In the genomic region with DNA sequence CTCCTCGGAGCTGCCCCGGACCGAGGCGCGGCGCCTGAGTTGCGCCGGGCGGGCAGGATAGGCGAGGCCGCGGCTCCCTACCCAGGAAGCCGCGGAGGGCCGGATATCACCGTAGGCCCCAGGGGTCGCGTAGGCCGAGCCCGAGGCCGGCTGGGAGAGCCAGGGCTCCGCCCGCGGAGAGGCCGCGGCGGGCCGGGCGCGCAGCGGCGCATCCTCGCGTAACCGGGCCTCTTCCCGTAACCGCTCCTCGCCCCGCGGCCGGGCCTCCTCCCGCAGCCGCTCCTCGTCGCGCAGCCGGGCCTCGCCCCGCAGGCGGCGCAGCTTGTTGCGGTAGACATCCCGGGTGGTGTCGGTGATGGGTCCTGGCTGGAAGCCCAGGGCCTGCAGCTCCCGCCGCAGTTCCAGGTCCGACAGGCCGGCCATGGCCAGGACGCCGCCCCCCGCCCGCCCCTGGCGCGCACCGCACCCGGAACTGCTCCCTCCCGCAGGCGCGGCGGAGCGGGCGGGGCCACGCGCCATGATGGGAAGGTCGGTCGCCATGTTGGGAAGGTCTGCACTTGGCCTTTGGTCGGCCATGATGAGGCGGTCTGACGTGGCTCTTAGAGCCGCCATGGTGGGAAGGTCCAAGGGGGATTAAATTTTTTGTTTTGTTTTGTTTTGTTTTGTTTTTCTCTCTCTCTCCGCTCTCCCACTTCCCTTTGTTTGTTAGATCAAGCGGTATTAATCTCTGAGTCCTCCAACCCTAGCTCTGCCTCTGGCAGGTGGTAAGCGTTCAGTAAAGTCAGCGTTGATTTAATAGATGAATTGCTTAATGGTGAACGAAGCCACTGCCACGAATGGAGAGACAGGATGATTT, we compare ENCODE assay signal across 1 cellular context.
TF ChIP-seq lines count a peak whose summit lies in the region.

A gene (minus strand): TSS at position 437 of the 856 bp plus-strand sequence. CDS start 14 bp downstream, at position 423.

TF ChIP-seq in HepG2, 621 proteins besides CTCF, POLR2A, EP300 and RAD21 (continued from another document and continues in another):
- no peak for TF ChIP-seq ZNF354B (CRISPR knock-in tag; IDR thresholded peaks at IDR 0.05)
- TF ChIP-seq, protein P1, sequence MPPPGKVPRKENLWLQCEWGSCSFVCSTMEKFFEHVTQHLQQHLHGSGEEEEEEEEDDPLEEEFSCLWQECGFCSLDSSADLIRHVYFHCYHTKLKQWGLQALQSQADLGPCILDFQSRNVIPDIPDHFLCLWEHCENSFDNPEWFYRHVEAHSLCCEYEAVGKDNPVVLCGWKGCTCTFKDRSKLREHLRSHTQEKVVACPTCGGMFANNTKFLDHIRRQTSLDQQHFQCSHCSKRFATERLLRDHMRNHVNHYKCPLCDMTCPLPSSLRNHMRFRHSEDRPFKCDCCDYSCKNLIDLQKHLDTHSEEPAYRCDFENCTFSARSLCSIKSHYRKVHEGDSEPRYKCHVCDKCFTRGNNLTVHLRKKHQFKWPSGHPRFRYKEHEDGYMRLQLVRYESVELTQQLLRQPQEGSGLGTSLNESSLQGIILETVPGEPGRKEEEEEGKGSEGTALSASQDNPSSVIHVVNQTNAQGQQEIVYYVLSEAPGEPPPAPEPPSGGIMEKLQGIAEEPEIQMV (CRISPR knock-in tag; IDR thresholded peaks at IDR 0.05; ENCODE audit: low read depth) = peak; percentile 58; the same call in 1 of the 2 replicates
- TF ChIP-seq ZNF879 (CRISPR knock-in tag; IDR thresholded peaks at IDR 0.05) = 0 out of 2 replicates have a peak, but pooled peaks have one; percentile 72
- TF ChIP-seq, protein P2, sequence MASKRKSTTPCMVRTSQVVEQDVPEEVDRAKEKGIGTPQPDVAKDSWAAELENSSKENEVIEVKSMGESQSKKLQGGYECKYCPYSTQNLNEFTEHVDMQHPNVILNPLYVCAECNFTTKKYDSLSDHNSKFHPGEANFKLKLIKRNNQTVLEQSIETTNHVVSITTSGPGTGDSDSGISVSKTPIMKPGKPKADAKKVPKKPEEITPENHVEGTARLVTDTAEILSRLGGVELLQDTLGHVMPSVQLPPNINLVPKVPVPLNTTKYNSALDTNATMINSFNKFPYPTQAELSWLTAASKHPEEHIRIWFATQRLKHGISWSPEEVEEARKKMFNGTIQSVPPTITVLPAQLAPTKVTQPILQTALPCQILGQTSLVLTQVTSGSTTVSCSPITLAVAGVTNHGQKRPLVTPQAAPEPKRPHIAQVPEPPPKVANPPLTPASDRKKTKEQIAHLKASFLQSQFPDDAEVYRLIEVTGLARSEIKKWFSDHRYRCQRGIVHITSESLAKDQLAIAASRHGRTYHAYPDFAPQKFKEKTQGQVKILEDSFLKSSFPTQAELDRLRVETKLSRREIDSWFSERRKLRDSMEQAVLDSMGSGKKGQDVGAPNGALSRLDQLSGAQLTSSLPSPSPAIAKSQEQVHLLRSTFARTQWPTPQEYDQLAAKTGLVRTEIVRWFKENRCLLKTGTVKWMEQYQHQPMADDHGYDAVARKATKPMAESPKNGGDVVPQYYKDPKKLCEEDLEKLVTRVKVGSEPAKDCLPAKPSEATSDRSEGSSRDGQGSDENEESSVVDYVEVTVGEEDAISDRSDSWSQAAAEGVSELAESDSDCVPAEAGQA (IDR thresholded peaks at IDR 0.05; ENCODE audit: low read depth) = peak; percentile 100
- TF ChIP-seq, protein P2 (CRISPR knock-in tag; IDR thresholded peaks at IDR 0.05; ENCODE audit: borderline replicate concordance) = peak; percentile 76; the same call in 1 of the 2 replicates
- no peak for TF ChIP-seq ZNF703 (CRISPR knock-in tag; IDR thresholded peaks at IDR 0.05; ENCODE audit: borderline replicate concordance)
- TF ChIP-seq ZNF607 (CRISPR knock-in tag; IDR thresholded peaks at IDR 0.05; ENCODE audit: borderline replicate concordance) = peak; percentile 88
- TF ChIP-seq NFYC (CRISPR knock-in tag; IDR thresholded peaks at IDR 0.05) = peak; percentile 43
- peak; percentile 61 for TF ChIP-seq TBL1XR1 (IDR thresholded peaks at IDR 0.05; ENCODE audit: borderline replicate concordance, low read length, partially characterized antibody)
- peak; percentile 85 for TF ChIP-seq ZNF124 (CRISPR knock-in tag; IDR thresholded peaks at IDR 0.05)
- peak; percentile 60; the same call in 1 of the 2 replicates for TF ChIP-seq FOXM1 (CRISPR knock-in tag; IDR thresholded peaks at IDR 0.05)
- TF ChIP-seq ZNF383 (CRISPR knock-in tag; IDR thresholded peaks at IDR 0.05; ENCODE audit: borderline replicate concordance) = peak; percentile 67; the same call in 1 of the 2 replicates
- TF ChIP-seq RFX3 (CRISPR knock-in tag; IDR thresholded peaks at IDR 0.05) = no peak
- TF ChIP-seq, protein P3, sequence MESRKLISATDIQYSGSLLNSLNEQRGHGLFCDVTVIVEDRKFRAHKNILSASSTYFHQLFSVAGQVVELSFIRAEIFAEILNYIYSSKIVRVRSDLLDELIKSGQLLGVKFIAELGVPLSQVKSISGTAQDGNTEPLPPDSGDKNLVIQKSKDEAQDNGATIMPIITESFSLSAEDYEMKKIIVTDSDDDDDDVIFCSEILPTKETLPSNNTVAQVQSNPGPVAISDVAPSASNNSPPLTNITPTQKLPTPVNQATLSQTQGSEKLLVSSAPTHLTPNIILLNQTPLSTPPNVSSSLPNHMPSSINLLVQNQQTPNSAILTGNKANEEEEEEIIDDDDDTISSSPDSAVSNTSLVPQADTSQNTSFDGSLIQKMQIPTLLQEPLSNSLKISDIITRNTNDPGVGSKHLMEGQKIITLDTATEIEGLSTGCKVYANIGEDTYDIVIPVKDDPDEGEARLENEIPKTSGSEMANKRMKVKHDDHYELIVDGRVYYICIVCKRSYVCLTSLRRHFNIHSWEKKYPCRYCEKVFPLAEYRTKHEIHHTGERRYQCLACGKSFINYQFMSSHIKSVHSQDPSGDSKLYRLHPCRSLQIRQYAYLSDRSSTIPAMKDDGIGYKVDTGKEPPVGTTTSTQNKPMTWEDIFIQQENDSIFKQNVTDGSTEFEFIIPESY (CRISPR knock-in tag; IDR thresholded peaks at IDR 0.05) = peak; percentile 57
- TF ChIP-seq, protein P4, sequence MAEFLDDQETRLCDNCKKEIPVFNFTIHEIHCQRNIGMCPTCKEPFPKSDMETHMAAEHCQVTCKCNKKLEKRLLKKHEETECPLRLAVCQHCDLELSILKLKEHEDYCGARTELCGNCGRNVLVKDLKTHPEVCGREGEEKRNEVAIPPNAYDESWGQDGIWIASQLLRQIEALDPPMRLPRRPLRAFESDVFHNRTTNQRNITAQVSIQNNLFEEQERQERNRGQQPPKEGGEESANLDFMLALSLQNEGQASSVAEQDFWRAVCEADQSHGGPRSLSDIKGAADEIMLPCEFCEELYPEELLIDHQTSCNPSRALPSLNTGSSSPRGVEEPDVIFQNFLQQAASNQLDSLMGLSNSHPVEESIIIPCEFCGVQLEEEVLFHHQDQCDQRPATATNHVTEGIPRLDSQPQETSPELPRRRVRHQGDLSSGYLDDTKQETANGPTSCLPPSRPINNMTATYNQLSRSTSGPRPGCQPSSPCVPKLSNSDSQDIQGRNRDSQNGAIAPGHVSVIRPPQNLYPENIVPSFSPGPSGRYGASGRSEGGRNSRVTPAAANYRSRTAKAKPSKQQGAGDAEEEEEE (CRISPR knock-in tag; IDR thresholded peaks at IDR 0.05; ENCODE audit: borderline replicate concordance) = no peak
- TF ChIP-seq RBM39 (IDR thresholded peaks at IDR 0.05; ENCODE audit: low read depth, low read length, poor library complexity, severe bottlenecking) = no peak
- TF ChIP-seq PHB2 (IDR thresholded peaks at IDR 0.05; ENCODE audit: partially characterized antibody) = no peak
- no peak; the same call in 1 of the 2 replicates for TF ChIP-seq ZNF234 (CRISPR knock-in tag; conservative IDR thresholded peaks at IDR 0.05)
- TF ChIP-seq ZNF543 (CRISPR knock-in tag; IDR thresholded peaks at IDR 0.05) = 0 out of 2 replicates have a peak, but pooled peaks have one; percentile 62
- TF ChIP-seq, protein P5, sequence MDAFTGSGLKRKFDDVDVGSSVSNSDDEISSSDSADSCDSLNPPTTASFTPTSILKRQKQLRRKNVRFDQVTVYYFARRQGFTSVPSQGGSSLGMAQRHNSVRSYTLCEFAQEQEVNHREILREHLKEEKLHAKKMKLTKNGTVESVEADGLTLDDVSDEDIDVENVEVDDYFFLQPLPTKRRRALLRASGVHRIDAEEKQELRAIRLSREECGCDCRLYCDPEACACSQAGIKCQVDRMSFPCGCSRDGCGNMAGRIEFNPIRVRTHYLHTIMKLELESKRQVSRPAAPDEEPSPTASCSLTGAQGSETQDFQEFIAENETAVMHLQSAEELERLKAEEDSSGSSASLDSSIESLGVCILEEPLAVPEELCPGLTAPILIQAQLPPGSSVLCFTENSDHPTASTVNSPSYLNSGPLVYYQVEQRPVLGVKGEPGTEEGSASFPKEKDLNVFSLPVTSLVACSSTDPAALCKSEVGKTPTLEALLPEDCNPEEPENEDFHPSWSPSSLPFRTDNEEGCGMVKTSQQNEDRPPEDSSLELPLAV (CRISPR knock-in tag; conservative IDR thresholded peaks at IDR 0.05; ENCODE audit: low read depth) = no peak
- TF ChIP-seq ZNF33A (CRISPR knock-in tag; IDR thresholded peaks at IDR 0.05; ENCODE audit: borderline replicate concordance) = no peak
- TF ChIP-seq, protein P6, sequence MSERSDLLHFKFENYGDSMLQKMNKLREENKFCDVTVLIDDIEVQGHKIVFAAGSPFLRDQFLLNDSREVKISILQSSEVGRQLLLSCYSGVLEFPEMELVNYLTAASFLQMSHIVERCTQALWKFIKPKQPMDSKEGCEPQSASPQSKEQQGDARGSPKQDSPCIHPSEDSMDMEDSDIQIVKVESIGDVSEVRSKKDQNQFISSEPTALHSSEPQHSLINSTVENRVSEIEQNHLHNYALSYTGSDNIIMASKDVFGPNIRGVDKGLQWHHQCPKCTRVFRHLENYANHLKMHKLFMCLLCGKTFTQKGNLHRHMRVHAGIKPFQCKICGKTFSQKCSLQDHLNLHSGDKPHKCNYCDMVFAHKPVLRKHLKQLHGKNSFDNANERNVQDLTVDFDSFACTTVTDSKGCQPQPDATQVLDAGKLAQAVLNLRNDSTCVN (CRISPR knock-in tag; IDR thresholded peaks at IDR 0.05; ENCODE audit: borderline replicate concordance) = no peak; the same call in 1 of the 2 replicates
- TF ChIP-seq, protein P7, sequence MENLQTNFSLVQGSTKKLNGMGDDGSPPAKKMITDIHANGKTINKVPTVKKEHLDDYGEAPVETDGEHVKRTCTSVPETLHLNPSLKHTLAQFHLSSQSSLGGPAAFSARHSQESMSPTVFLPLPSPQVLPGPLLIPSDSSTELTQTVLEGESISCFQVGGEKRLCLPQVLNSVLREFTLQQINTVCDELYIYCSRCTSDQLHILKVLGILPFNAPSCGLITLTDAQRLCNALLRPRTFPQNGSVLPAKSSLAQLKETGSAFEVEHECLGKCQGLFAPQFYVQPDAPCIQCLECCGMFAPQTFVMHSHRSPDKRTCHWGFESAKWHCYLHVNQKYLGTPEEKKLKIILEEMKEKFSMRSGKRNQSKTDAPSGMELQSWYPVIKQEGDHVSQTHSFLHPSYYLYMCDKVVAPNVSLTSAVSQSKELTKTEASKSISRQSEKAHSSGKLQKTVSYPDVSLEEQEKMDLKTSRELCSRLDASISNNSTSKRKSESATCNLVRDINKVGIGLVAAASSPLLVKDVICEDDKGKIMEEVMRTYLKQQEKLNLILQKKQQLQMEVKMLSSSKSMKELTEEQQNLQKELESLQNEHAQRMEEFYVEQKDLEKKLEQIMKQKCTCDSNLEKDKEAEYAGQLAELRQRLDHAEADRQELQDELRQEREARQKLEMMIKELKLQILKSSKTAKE (CRISPR knock-in tag; IDR thresholded peaks at IDR 0.05; ENCODE audit: borderline replicate concordance) = peak; percentile 58; the same call in 1 of the 2 replicates
- peak; percentile 67 for TF ChIP-seq GATAD2A (CRISPR knock-in tag; IDR thresholded peaks at IDR 0.05)
- no peak for TF ChIP-seq RBM22 (optimal IDR thresholded peaks at IDR 0.05; ENCODE audit: low read length)
- TF ChIP-seq, protein P8, sequence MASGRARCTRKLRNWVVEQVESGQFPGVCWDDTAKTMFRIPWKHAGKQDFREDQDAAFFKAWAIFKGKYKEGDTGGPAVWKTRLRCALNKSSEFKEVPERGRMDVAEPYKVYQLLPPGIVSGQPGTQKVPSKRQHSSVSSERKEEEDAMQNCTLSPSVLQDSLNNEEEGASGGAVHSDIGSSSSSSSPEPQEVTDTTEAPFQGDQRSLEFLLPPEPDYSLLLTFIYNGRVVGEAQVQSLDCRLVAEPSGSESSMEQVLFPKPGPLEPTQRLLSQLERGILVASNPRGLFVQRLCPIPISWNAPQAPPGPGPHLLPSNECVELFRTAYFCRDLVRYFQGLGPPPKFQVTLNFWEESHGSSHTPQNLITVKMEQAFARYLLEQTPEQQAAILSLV (CRISPR knock-in tag; IDR thresholded peaks at IDR 0.05; ENCODE audit: borderline replicate concordance) = peak; percentile 65; the same call in 1 of the 2 replicates
- TF ChIP-seq ZFAT (CRISPR knock-in tag; conservative IDR thresholded peaks at IDR 0.05) = no peak
- TF ChIP-seq NFE2L2 (IDR thresholded peaks at IDR 0.05; ENCODE audit: low read length) = no peak
- peak; percentile 33; the same call in 1 of the 2 replicates for TF ChIP-seq ZNF121 (CRISPR knock-in tag; IDR thresholded peaks at IDR 0.05)
- TF ChIP-seq, protein P9, sequence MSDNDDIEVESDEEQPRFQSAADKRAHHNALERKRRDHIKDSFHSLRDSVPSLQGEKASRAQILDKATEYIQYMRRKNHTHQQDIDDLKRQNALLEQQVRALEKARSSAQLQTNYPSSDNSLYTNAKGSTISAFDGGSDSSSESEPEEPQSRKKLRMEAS (IDR thresholded peaks at IDR 0.05) = peak; percentile 88
- TF ChIP-seq, protein P10, sequence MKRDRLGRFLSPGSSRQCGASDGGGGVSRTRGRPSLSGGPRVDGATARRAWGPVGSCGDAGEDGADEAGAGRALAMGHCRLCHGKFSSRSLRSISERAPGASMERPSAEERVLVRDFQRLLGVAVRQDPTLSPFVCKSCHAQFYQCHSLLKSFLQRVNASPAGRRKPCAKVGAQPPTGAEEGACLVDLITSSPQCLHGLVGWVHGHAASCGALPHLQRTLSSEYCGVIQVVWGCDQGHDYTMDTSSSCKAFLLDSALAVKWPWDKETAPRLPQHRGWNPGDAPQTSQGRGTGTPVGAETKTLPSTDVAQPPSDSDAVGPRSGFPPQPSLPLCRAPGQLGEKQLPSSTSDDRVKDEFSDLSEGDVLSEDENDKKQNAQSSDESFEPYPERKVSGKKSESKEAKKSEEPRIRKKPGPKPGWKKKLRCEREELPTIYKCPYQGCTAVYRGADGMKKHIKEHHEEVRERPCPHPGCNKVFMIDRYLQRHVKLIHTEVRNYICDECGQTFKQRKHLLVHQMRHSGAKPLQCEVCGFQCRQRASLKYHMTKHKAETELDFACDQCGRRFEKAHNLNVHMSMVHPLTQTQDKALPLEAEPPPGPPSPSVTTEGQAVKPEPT (CRISPR knock-in tag; IDR thresholded peaks at IDR 0.05; ENCODE audit: low read depth) = peak; percentile 58; the same call in 1 of the 2 replicates
- TF ChIP-seq HIVEP1 (CRISPR knock-in tag; IDR thresholded peaks at IDR 0.05) = 0 out of 2 replicates have a peak, but pooled peaks have one; percentile 21
- TF ChIP-seq ZSCAN12 (CRISPR knock-in tag; IDR thresholded peaks at IDR 0.05) = no peak
